1 cellular context compared by ENCODE assay signal in genomic region chr5:176373100-176373818, GRCh38.
TF ChIP-seq lines count a peak whose summit lies in the region.

No MANE protein-coding gene starts in this region.

TF ChIP-seq in K562, 482 proteins besides CTCF, POLR2A, EP300 and RAD21 (continued from another document):
- TF ChIP-seq, protein P1, sequence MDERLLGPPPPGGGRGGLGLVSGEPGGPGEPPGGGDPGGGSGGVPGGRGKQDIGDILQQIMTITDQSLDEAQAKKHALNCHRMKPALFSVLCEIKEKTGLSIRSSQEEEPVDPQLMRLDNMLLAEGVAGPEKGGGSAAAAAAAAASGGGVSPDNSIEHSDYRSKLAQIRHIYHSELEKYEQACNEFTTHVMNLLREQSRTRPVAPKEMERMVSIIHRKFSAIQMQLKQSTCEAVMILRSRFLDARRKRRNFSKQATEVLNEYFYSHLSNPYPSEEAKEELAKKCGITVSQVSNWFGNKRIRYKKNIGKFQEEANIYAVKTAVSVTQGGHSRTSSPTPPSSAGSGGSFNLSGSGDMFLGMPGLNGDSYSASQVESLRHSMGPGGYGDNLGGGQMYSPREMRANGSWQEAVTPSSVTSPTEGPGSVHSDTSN (CRISPR knock-in tag; IDR thresholded peaks at IDR 0.05; ENCODE audit: low read depth) = no peak
- TF ChIP-seq, protein P1 (tag; conservative IDR thresholded peaks at IDR 0.05; ENCODE audit: low read depth) = peak; percentile 75
- TF ChIP-seq ZNF232 (CRISPR knock-in tag; IDR thresholded peaks at IDR 0.05) = no peak
